Comparison of ENCODE assay signal across 8 cellular contexts in the genomic region with DNA sequence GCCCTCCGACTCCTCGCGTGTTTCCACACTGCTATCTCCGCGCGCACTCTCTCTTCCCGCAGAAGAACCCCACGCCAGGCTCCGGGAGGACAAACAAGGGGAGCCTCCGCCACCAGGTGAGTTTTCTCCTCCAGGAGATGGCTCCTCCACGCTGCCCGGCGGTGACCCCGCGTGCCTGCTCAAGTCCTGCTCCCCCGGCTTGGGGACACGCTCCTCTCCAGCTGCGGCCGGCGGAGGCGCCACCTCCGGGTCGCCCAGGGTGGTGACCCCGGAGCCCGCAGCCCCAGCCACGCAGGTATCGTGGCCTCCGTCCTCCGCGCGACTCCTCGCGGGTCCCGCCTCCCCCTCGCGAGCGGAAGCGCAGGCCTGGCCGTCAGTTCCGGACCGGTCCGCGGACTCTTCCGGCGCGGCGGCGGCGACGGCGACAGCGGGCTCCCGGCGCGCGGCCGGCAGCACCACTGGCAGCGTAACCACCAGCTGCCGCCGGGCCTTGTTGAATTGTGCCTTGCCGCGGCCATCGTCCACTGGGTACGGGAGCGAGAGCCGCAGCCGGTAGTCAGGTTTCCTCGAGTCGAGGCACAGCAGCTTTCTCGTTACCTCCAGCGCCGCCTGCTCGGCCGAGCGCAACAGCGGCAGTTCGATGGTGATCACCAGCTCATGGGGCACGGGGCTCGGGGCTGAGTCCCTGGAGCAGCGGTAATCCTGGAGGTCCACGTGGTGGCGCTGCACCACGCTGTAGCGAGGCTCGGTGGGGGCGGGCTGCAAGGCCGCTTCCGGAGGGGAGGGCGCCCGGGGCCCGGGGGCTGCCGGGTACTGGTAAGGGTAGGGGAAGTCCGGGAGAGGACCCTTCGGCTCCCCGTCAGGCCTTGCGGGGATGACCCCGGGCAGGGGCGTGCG. TPM values are rescaled to one million over a fixed set of nuclear protein-coding genes. Genes with fewer than 3 reads are reported as not detected.
DNase-seq lines count a peak whose midpoint lies in the region; ATAC-seq, FAIRE-seq and TF ChIP-seq lines count a peak whose summit lies in the region.

No MANE protein-coding gene starts in this region.

- H3K27ac ChIP-seq in psoas muscle: peak overlapping the region; percentile 100

- WGBS in psoas muscle, 3 donors: 0 to 1% (median 1%) methylated on average over 50 to 99 of the region's 99 CpGs

- peaks cover 5 to 22% of the 10 kb centered on the region in 2 donors for H3K36me3 ChIP-seq in psoas muscle (ENCODE audit: insufficient read depth in 1 of 2, low read depth in 1 of 2)

- peak; percentile 98 for FAIRE-seq in urothelium cell line (lab: Jason Lieb, UNC)

- peak overlapping the region; percentile 97 for H3K4me3 ChIP-seq in psoas muscle

- in situ Hi-C loops in GM13977 (cut with MboI; ENCODE audit: low pct_unique_long_range_greater_than_20kb, low sequenced_read_pairs, unreplicated experiment): loop anchor here (25.0 kb wide), 2 partner anchors 203 to 478 kb away; a partner anchor contains a TSS

- no peaks in the 10 kb centered on the region for H3K27me3 ChIP-seq in psoas muscle (ENCODE audit: insufficient read depth in 3 of 3, low read length in 2 of 3)

- ATAC-seq in HG02870 (IDR thresholded peaks at IDR 0.05; ENCODE audit: unreplicated experiment) (peak; percentile 67), left ventricle myocardium superior (peak; percentile 94), psoas muscle (peak; percentile 93 to 95 (median 94))

- H3K9me3 ChIP-seq in psoas muscle: no peaks in the 10 kb centered on the region

- intact Hi-C loops in left ventricle myocardium superior (cut with micrococcal nuclease): loop anchor here (10.0 kb wide), 1 partner anchor 131 kb away; a partner anchor contains a TSS
- intact Hi-C loops in psoas muscle (cut with DNase I): loop anchor here (1.0 to 10.0 kb wide), 7 partner anchors 59 to 221 kb away; a partner anchor contains a TSS

- DNase-seq in GM13977 (ENCODE audit: low spot score): peak; percentile 94
- peak; percentile 51 for DNase-seq in NCI-H1436 treated with DMSO at 0.1 percent for 48 hours (lab: John Stamatoyannopoulos, UW)
- peak; percentile 89 for DNase-seq in T follicular helper cell (ENCODE audit: low read depth)
- DNase-seq in amniotic epithelial cell (ENCODE audit: low read depth): peak; percentile 93
- DNase-seq in left ventricle myocardium superior: peak; percentile 95
- peak; percentile 95 to 97 for DNase-seq in psoas muscle
- DNase-seq in urothelium cell line (ENCODE audit: low spot score): peak; percentile 99

- peaks cover 20% of the 10 kb centered on the region for H3K4me1 ChIP-seq in psoas muscle

- TF ChIP-seq CTCF in GM13977 (IDR thresholded peaks at IDR 0.05; ENCODE audit: extremely low read depth, insufficient read depth, missing control alignments): peak; percentile 96
- TF ChIP-seq CTCF in psoas muscle (IDR thresholded peaks at IDR 0.05): peak; percentile 68

RNA-seq across cellular contexts. Expression of a gene that starts 1.1 kb away (rescaled TPM):
- total RNA-seq in left ventricle myocardium superior (6.8 TPM), psoas muscle (1 to 10 TPM; 4.0 to 6.0 (median 4.2) TPM)
- polyA plus RNA-seq in psoas muscle: 10 to 100 TPM in 1 of 3 donors, 1 to 10 TPM in 2; 6.7 to 10.6 (median 9.5) TPM

RNA-seq across cellular contexts. Expression of a gene that starts 13.3 kb away (rescaled TPM):
- total RNA-seq in left ventricle myocardium superior (9.6 TPM), psoas muscle (10 to 100 TPM in 1 of 4 donors, 1 to 10 TPM in 3; 8.0 to 12.4 (median 9.3) TPM)
- polyA plus RNA-seq in psoas muscle: 10 to 100 TPM in 2 of 3 donors, 1 to 10 TPM in 1; 5.5 to 11.4 (median 10.6) TPM

RNA-seq across cellular contexts. Expression of a gene that starts 13.5 kb away (rescaled TPM):
- total RNA-seq in left ventricle myocardium superior: 149 TPM
- 100 to 1,000 TPM in 3 of 4 donors, 10 to 100 TPM in 1; 84.6 to 178 (median 152) TPM for total RNA-seq in psoas muscle
- polyA plus RNA-seq in psoas muscle: 100 to 1,000 TPM; 366 to 522 (median 445) TPM

RNA-seq across cellular contexts. Expression of a gene that starts 35.2 kb away (rescaled TPM):
- 5.8 TPM for total RNA-seq in left ventricle myocardium superior
- 1 to 10 TPM; 2.4 to 6.4 (median 4.7) TPM for total RNA-seq in psoas muscle
- 1 to 10 TPM; 4.5 to 7.2 (median 5.6) TPM for polyA plus RNA-seq in psoas muscle

RNA-seq across cellular contexts. Expression of a gene that starts 47.7 kb away (rescaled TPM):
- 791 TPM for total RNA-seq in left ventricle myocardium superior
- 1,000 to 10,000 TPM in 3 of 4 donors, 100 to 1,000 TPM in 1; 835 to 1,213 (median 1,105) TPM for total RNA-seq in psoas muscle
- 1,000 to 10,000 TPM; 2,670 to 3,711 (median 3,167) TPM for polyA plus RNA-seq in psoas muscle

Comparison
In these comparisons a context has a peak if more than half of its experiments do, and no peak if none do; other contexts are left out.
1. Peak in every context shown above with its lines: DNase-seq, ATAC-seq, H3K4me3 ChIP-seq and H3K27ac ChIP-seq.